Comparison of ENCODE assay signal across 11 cellular contexts in genomic region chr20:46084805-46085792, GRCh38. TPM values are rescaled to one million over a fixed set of nuclear protein-coding genes. Genes with fewer than 3 reads are reported as not detected.
DNase-seq lines count a peak whose midpoint lies in the region; ATAC-seq and TF ChIP-seq lines count a peak whose summit lies in the region.
"Had no signal": no experiment of that assay in that cellular context is flagged by ENCODE, and none has a peak within 500 bp of the region (broad histone marks: within the 10 kb centered on the region; RNA-seq: fewer than 3 reads in every experiment).

No MANE protein-coding gene starts in this region.

- H3K4me1 Mint-ChIP-seq in Caco-2 (ENCODE audit: low read depth, unreplicated experiment), result peaks cover 36% of the 10 kb centered on the region

- CTCF ChIA-PET in Caco-2 (lab: Charles Lee), result interaction anchor here (1.1 kb wide), 1 partner anchor 77 kb away, joined by 3 read pairs; the partner anchor contains the start of gene MMP9

- BruUV-seq in Caco-2 (replicated peaks; lab: Mats Ljungman, UMichigan), result no TSS peak

- peak overlapping the region; percentile 4 for H3K27ac Mint-ChIP-seq in Caco-2 (ENCODE audit: unreplicated experiment)

- H3K4me3 Mint-ChIP-seq in Caco-2 (ENCODE audit: unreplicated experiment), result peak overlapping the region; percentile 9

- no peaks in the 10 kb centered on the region for H3K9me3 Mint-ChIP-seq in Caco-2 (ENCODE audit: unreplicated experiment)

- no peaks in the 10 kb centered on the region for H3K9me3 ChIP-seq in Caco-2
- H3K9me3 ChIP-seq in adipocyte (ENCODE audit: control insufficient read depth, low read length), result no peaks in the 10 kb centered on the region
- no peaks in the 10 kb centered on the region for H3K9me3 ChIP-seq in mucosa of descending colon
- H3K9me3 ChIP-seq: thyroid gland had no signal

- peak; percentile 31 for ATAC-seq in mucosa of descending colon
- no peak for ATAC-seq in GM18873 (IDR thresholded peaks at IDR 0.05; ENCODE audit: low FRiP score, unreplicated experiment)
- ATAC-seq in HG02610 (IDR thresholded peaks at IDR 0.05; ENCODE audit: unreplicated experiment), result no peak

- no peak overlapping the region for H3K9ac ChIP-seq in adipocyte (ENCODE audit: low read length)

- TF ChIP-seq CTCF in Caco-2 (IDR thresholded peaks at IDR 0.05; ENCODE audit: insufficient read depth in 1 of 2, low read depth in 1 of 2, low read length in 1 of 2, severe bottlenecking in 1 of 2, unreplicated experiment in 1 of 2) (no peak), mucosa of descending colon (IDR thresholded peaks at IDR 0.05) (no peak)

- in situ Hi-C loops in KBM-7 (cut with MboI; ENCODE audit: low pct_unique_long_range_greater_than_20kb, low sequenced_read_pairs), result no loop called here

- H3K36me3 ChIP-seq in Caco-2 (ENCODE audit: control insufficient read depth, insufficient read depth, low read length) (no peaks in the 10 kb centered on the region), adipocyte (ENCODE audit: control insufficient read depth, insufficient read depth, low read length, severe bottlenecking) (no peaks in the 10 kb centered on the region), mucosa of descending colon (ENCODE audit: low read depth) (no peaks in the 10 kb centered on the region)
- H3K36me3 ChIP-seq: thyroid gland had no signal

- intact Hi-C loops in Caco-2 (cut with micrococcal nuclease; ENCODE audit: unreplicated experiment) (loop anchor here (1.0 kb wide), 1 partner anchor 113 kb away; the partner anchor contains the start of gene ZNF335), mucosa of descending colon (cut with DNase I, micrococcal nuclease) (no loop called here)

- H3K4me1 ChIP-seq in Caco-2 (peaks cover 30% of the 10 kb centered on the region), adipocyte (ENCODE audit: control insufficient read depth, insufficient read depth, low read length) (peaks cover 51% of the 10 kb centered on the region), mucosa of descending colon (ENCODE audit: low read depth) (peaks cover 50% of the 10 kb centered on the region)

- H3K4me3 ChIP-seq in Caco-2 (ENCODE audit: low read depth, low read length) (no peak overlapping the region), adipocyte (ENCODE audit: low read length) (peak overlapping the region; percentile 26), mucosa of descending colon (no peak overlapping the region)
- H3K4me3 ChIP-seq: lung, thyroid gland had no signal

- POLR2A ChIA-PET in Caco-2 (lab: Charles Lee), result interaction anchor here (0.7 kb wide), 1 partner anchor 115 kb away, joined by 4 read pairs; no protein-coding TSS in a partner anchor

- no peaks in the 10 kb centered on the region for H3K27me3 Mint-ChIP-seq in Caco-2 (ENCODE audit: insufficient read depth, unreplicated experiment)

- DNase-seq in Caco-2, result peak; percentile 72 to 77
- peak; percentile 11 for DNase-seq in MV-4-11 (lab: John Stamatoyannopoulos, UW)
- DNase-seq in adipocyte (ENCODE audit: low read depth), result peak; percentile 75
- peak in 1 of 3 donors; percentile 44 for DNase-seq in mucosa of descending colon
- no peak for DNase-seq in KBM-7
- DNase-seq in midbrain (lab: John Stamatoyannopoulos, UW), result no peak
- DNase-seq: effector CD4-positive, alpha-beta T cell had no signal

- H3K27me3 ChIP-seq in Caco-2 (replicated peaks; ENCODE audit: control insufficient read depth, insufficient read depth, low read length) (no peaks in the 10 kb centered on the region), adipocyte (replicated peaks; ENCODE audit: control insufficient read depth, insufficient read depth, low read length) (no peaks in the 10 kb centered on the region)
- H3K27me3 ChIP-seq: thyroid gland had no signal

- H3K36me3 Mint-ChIP-seq in Caco-2 (ENCODE audit: insufficient read depth, unreplicated experiment), result peaks cover 11% of the 10 kb centered on the region

RNA-seq across cellular contexts. Expression of gene NCOA5, which starts 4.7 kb away (rescaled TPM):
- 52.5 and 53.3 TPM in 2 replicates for total RNA-seq in Caco-2 (2022)
- total RNA-seq in mucosa of descending colon, result 10 to 100 TPM; 23.7 to 36.6 (median 24.2) TPM

RNA-seq across cellular contexts. Expression of gene CD40, which starts 33.0 kb away (rescaled TPM):
- total RNA-seq in Caco-2 (2022) (not detected in 2 replicates), mucosa of descending colon (1 to 10 TPM; 2.8 to 10.0 (median 6.0) TPM)

RNA-seq across cellular contexts. Expression of gene SLC12A5, which starts 56.1 kb away (rescaled TPM):
- total RNA-seq in Caco-2 (2022) (0.56 and 1.9 TPM in 2 replicates), mucosa of descending colon (1 to 10 TPM in 1 of 3 donors, not detected in 2; 2.5 TPM)

Comparison
In these comparisons a context has a peak if more than half of its experiments do, and no peak if none do; other contexts are left out.
1. DNase-seq: peak in Caco-2 (2 of 2), MV-4-11 (single experiment) and adipocyte (single experiment); none in KBM-7 (single experiment) and midbrain (single experiment).